ENCODE assay signal across 8 cellular contexts in the genomic region with DNA sequence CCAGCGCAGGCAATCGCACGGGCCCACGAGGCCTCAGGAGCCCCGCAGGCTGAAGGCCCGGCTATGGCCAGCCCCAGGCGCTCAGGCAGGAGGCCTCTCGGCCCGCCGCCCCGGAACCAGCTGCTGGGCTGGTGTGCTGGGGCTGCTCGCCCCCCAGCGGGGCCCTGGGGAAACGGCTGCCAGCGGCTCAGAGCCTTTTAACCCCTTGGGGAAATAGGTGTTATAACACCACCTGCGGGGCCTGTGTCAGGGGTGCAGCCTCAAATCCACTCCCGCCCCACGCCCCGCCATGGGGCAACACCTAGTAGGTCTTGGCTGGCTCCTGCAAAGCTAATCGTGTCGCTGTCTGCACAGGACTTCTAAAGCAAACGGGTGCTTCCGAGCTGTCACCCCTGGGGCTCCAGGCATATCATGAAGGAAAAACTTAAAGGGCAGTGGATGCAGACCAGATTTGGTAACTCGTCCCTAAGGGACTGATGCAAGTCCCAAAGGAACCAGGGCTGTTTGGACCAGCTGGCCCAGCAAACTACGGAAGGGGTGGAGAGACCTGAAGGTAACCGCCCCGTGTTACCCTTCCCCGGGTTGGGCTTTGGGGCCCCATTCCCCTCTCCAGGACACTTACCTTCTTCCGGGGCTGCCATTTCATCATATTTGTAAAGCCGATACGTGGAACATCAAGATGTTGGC.
DNase-seq lines count a peak whose midpoint lies in the region; ATAC-seq and TF ChIP-seq lines count a peak whose summit lies in the region.

No MANE protein-coding gene starts in this region.

- ATAC-seq in memory B cell (ENCODE audit: low read depth) (peak; percentile 78), HG02763 (IDR thresholded peaks at IDR 0.05; ENCODE audit: unreplicated experiment) (no peak)

- peak overlapping the region; percentile 86 for H3K27ac Mint-ChIP-seq in endodermal cell
- H3K27ac Mint-ChIP-seq in memory B cell, result no peak overlapping the region

- H3K36me3 ChIP-seq in endodermal cell (ENCODE audit: control insufficient read depth, insufficient read depth, low read length), result no peaks in the 10 kb centered on the region

- H3K36me3 Mint-ChIP-seq in endodermal cell (ENCODE audit: low read depth) (no peaks in the 10 kb centered on the region), memory B cell (no peaks in the 10 kb centered on the region)

- H3K4me1 ChIP-seq in endodermal cell (ENCODE audit: control insufficient read depth, insufficient read depth, low read length), result peaks cover 8% of the 10 kb centered on the region

- H3K27ac ChIP-seq in endodermal cell (ENCODE audit: low read depth, low read length), result no peak overlapping the region

- H3K4me3 Mint-ChIP-seq in endodermal cell (peak overlapping the region; percentile 80), memory B cell (peak overlapping the region; percentile 54)

- DNase-seq in NCI-H2227 treated with DMSO at 0.1 percent for 48 hours (lab: John Stamatoyannopoulos, UW) (peak; percentile 13), endodermal cell (peak; percentile 91), memory B cell (ENCODE audit: low spot score in 2 of 2) (peak; percentile 3 to 35), DMS153 treated with DMSO at 0.1 percent for 48 hours (lab: John Stamatoyannopoulos, UW; ENCODE audit: unreplicated experiment) (no peak)
- DNase-seq in activated CD8-positive, alpha-beta memory T cell treated with anti-CD3 and anti-CD28 coated beads, Interleukin-2, amount 50 U/mL, for 4 hours, result peak; percentile 62
- peak; percentile 36 to 71 (median 41) for DNase-seq in stimulated activated CD4-positive, alpha-beta T cell treated with anti-CD3 and anti-CD28 coated beads, TNF-alpha, amount 100 ng/mL, for 24 hours (ENCODE audit: low read depth in 3 of 3)

- H3K4me1 Mint-ChIP-seq in endodermal cell (peaks cover 30% of the 10 kb centered on the region), memory B cell (peaks cover 4% of the 10 kb centered on the region)

- TF ChIP-seq CTCF in GM12873 (IDR thresholded peaks at IDR 0.05; ENCODE audit: insufficient read depth, low read depth, low read length, missing control alignments), result peak; percentile 71
- TF ChIP-seq CTCF in endodermal cell (conservative IDR thresholded peaks at IDR 0.05), result peak; percentile 89

- H3K9me3 Mint-ChIP-seq in endodermal cell (no peaks in the 10 kb centered on the region), memory B cell (no peaks in the 10 kb centered on the region)

- H3K9me3 ChIP-seq in endodermal cell (ENCODE audit: control insufficient read depth, low read length), result no peaks in the 10 kb centered on the region

- H3K27me3 ChIP-seq in endodermal cell (ENCODE audit: control insufficient read depth, insufficient read depth, low read length, poor library complexity, severe bottlenecking), result no peaks in the 10 kb centered on the region

- H3K27me3 Mint-ChIP-seq in endodermal cell (ENCODE audit: insufficient read depth) (no peaks in the 10 kb centered on the region), memory B cell (peaks cover 8% of the 10 kb centered on the region)

- H3K4me3 ChIP-seq in endodermal cell (ENCODE audit: low read length), result peak overlapping the region; percentile 91

- 3 to 5% methylated on average over 10 to 31 of the region's 31 CpGs for WGBS in endodermal cell (ENCODE audit: insufficient coverage in 1 of 2, insufficient read length in 1 of 2), 2 experiments

- H3K9ac ChIP-seq in endodermal cell (ENCODE audit: extremely low read depth, low read length, poor library complexity, severe bottlenecking), result peak overlapping the region; percentile 68
